1 cellular context compared by ENCODE assay signal in the genomic region with DNA sequence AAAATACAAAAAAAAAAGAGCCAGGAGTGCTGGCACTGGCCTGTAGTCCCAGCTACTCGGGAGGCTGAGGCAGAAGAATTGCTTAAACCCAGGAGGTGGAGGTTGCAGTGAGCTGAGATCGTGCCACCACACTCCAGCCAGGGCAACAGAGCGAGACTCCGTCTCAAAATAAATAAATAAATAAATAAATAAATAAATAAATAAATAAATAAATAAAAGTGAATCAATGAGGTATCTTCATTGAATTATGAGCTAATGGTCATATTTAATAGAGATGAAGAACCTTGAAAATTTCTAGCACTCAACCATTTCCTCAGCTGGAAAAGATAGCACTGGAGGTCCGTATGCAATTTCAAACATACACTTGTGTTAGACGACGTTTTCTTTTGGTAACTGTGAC. TPM values are rescaled to one million over a fixed set of nuclear protein-coding genes. Genes with fewer than 3 reads are reported as not detected.
"Had no signal": no experiment of that assay in that cellular context is flagged by ENCODE, and none has a peak within 500 bp of the region (broad histone marks: within the 10 kb centered on the region; RNA-seq: fewer than 3 reads in every experiment).

No MANE protein-coding gene starts in this region.

RNA-seq across cellular contexts. Expression of gene CDK15, which starts 41.9 kb away (rescaled TPM):
- total RNA-seq: G401 had no signal
